Comparison of ENCODE assay signal across 14 cellular contexts in the genomic region with DNA sequence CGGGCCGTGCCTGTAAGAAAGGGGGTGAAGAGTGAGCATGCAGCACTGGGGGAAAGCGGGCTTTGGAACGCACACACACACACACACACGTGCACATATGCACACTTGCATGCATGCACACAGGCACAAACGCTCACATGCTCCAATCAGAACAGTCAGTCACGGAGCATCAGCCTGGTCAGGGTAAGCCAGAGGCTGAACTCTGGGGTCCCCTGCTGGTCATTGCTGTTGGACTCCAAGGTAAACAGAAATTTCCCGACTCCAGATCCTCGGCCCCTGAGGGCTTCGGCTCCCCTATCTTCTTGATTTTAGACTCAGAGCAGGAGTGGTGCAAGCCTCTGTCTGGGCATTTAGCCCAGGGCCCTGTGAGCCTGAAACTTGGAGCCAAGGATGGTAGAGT. TPM values are rescaled to one million over a fixed set of nuclear protein-coding genes. Genes with fewer than 3 reads are reported as not detected.
A peak's percentile ranks its signal among the peaks of the same experiment; 100 is the strongest.
DNase-seq lines count a peak whose midpoint lies in the region; ATAC-seq and TF ChIP-seq lines count a peak whose summit lies in the region.
"Had no signal": no experiment of that assay in that cellular context is flagged by ENCODE, and none has a peak within 500 bp of the region (broad histone marks: within the 10 kb centered on the region; RNA-seq: fewer than 3 reads in every experiment).

No MANE protein-coding gene starts in this region.

- H4K8ac ChIP-seq in IMR-90 (ENCODE audit: low read depth in 2 of 2, low read length in 2 of 2), result no peak overlapping the region

- dilution Hi-C loops in IMR-90 (cut with HindIII; ENCODE audit: low sequenced_read_pairs, unreplicated experiment), result no loop called here

- in situ Hi-C loops in IMR-90 (cut with MboI; ENCODE audit: low sequenced_read_pairs), result no loop called here
- in situ Hi-C loops in astrocyte of the spinal cord (cut with HindIII; ENCODE audit: low sequenced_read_pairs), result no loop called here

- H4K91ac ChIP-seq in IMR-90 (ENCODE audit: insufficient read depth, low read depth, low read length), result no peak overlapping the region

- BruUV-seq in IMR-90 (replicated peaks; lab: Mats Ljungman, UMichigan), result no TSS peak

- no peak overlapping the region for H4K5ac ChIP-seq in IMR-90 (ENCODE audit: low read depth, low read length)

- no peak overlapping the region for H2BK5ac ChIP-seq in IMR-90 (ENCODE audit: low read depth, low read length, poor library complexity, severe bottlenecking)

- TF ChIP-seq CTCF in IMR-90 (conservative IDR thresholded peaks at IDR 0.05; ENCODE audit: low read depth, low read length), result peak; percentile 35
- TF ChIP-seq CTCF in astrocyte of the spinal cord (IDR thresholded peaks at IDR 0.05; ENCODE audit: low read depth, low read length), result peak; percentile 25
- no peak for TF ChIP-seq CTCF in left lung (IDR thresholded peaks at IDR 0.05)

- H2AFZ ChIP-seq in IMR-90 (replicated peaks; ENCODE audit: low read length, poor library complexity), result no peak overlapping the region

- H3K27ac ChIP-seq in IMR-90 (ENCODE audit: insufficient read depth, low read length), result no peak overlapping the region
- no peak overlapping the region for H3K27ac ChIP-seq in left lung
- H3K27ac ChIP-seq: esophagus muscularis mucosa had no signal

- H2AK5ac ChIP-seq in IMR-90 (ENCODE audit: low read depth, low read length), result no peak overlapping the region

- no peaks in the 10 kb centered on the region for H3K36me3 ChIP-seq in IMR-90 (ENCODE audit: control insufficient read depth, insufficient read depth, low read length)
- H3K36me3 ChIP-seq in left lung, result no peaks in the 10 kb centered on the region
- H3K36me3 ChIP-seq: esophagus muscularis mucosa, HAP-1 had no signal

- H3K23ac ChIP-seq in IMR-90 (ENCODE audit: low read depth, low read length), result no peak overlapping the region

- H3K14ac ChIP-seq in IMR-90 (replicated peaks; ENCODE audit: low read depth, low read length), result no peak overlapping the region

- CTCF ChIA-PET in IMR-90 (lab: Yijun Ruan, JAX), result no interaction called here

- H2BK15ac ChIP-seq in IMR-90 (ENCODE audit: low read depth, low read length), result no peak overlapping the region

- 20% methylated on average over 1 of the region's 10 CpGs; no CpG with 5 or more reads in 1 of the 2 experiments for WGBS in IMR-90 (ENCODE audit: extremely low coverage in 2 of 2, insufficient read length in 1 of 2), 2 experiments

- ATAC-seq in IMR-90 (ENCODE audit: low read depth) (no peak), left lung (peak; percentile 22), HG03439 (IDR thresholded peaks at IDR 0.05; ENCODE audit: unreplicated experiment) (no peak)
- ATAC-seq: T-cell had no signal

- intact Hi-C loops in IMR-90 (cut with micrococcal nuclease), result loop anchor here (2.0 kb wide), 1 partner anchor 37 kb away; no protein-coding TSS in a partner anchor
- intact Hi-C loops in left lung (cut with DNase I), result no loop called here

- peak; percentile 59 for DNase-seq in ELF-1 (ENCODE audit: low read depth, low spot score)
- peak; percentile 8 for DNase-seq in IMR-90
- no peak for DNase-seq in astrocyte of the spinal cord (ENCODE audit: low read depth, low spot score)
- no peak for DNase-seq in left lung
- DNase-seq in activated CD4-positive, alpha-beta T cell treated with anti-CD3 and anti-CD28 coated beads for 48 hours, result no peak
- no peak for DNase-seq in anterior cingulate cortex (lab: John Stamatoyannopoulos, UW)
- DNase-seq in NCI-H510A (lab: John Stamatoyannopoulos, UW), result no peak
- DNase-seq: DMS79, NCI-H2171, T-cell had no signal

- H3K4ac ChIP-seq in IMR-90 (ENCODE audit: low read depth, low read length), result no peak overlapping the region

- TF ChIP-seq RAD21 in IMR-90 (IDR thresholded peaks at IDR 0.05; ENCODE audit: low read length), result peak; percentile 49

- H4K20me1 ChIP-seq in IMR-90 (ENCODE audit: insufficient read depth, low read length), result no peaks in the 10 kb centered on the region

- POLR2A ChIA-PET in IMR-90 (lab: Charles Lee; ENCODE audit: unreplicated experiment), result no interaction called here

- no peak for TF ChIP-seq POLR2A in IMR-90 (IDR thresholded peaks at IDR 0.05; ENCODE audit: low read depth, low read length)

- H3K18ac ChIP-seq in IMR-90 (ENCODE audit: low read depth, low read length), result no peak overlapping the region

- H2BK20ac ChIP-seq in IMR-90 (ENCODE audit: low read depth, low read length), result no peak overlapping the region

- H3K27me3 ChIP-seq in IMR-90 (ENCODE audit: control insufficient read depth, insufficient read depth, low read length), result peaks cover 78% of the 10 kb centered on the region
- H3K27me3 ChIP-seq in left lung, result peaks cover under 1 to 100% of the 10 kb centered on the region in 2 donors

- no peaks in the 10 kb centered on the region for H3K79me1 ChIP-seq in IMR-90 (ENCODE audit: low read depth in 1 of 2, low read length in 2 of 2)

- no peaks in the 10 kb centered on the region for H3K9me3 ChIP-seq in IMR-90 (ENCODE audit: control insufficient read depth, insufficient read depth, low read length)
- no peaks in the 10 kb centered on the region for H3K9me3 ChIP-seq in left lung
- H3K9me3 ChIP-seq: esophagus muscularis mucosa, HAP-1 had no signal

- H3K4me3 ChIP-seq in IMR-90 (ENCODE audit: insufficient read depth, low read depth, low read length) (no peak overlapping the region), astrocyte of the spinal cord (ENCODE audit: low read depth, low read length) (no peak overlapping the region), left lung (no peak overlapping the region)
- H3K4me3 ChIP-seq: esophagus muscularis mucosa, HAP-1 had no signal

- no peak overlapping the region for H2AK9ac ChIP-seq in IMR-90 (replicated peaks; ENCODE audit: low read depth, low read length, poor library complexity)

- H3K4me2 ChIP-seq in IMR-90 (ENCODE audit: low read depth, low read length), result no peak overlapping the region

- no peaks in the 10 kb centered on the region for H3K4me1 ChIP-seq in IMR-90 (ENCODE audit: control insufficient read depth, insufficient read depth, low read length)
- no peaks in the 10 kb centered on the region for H3K4me1 ChIP-seq in left lung
- H3K4me1 ChIP-seq: esophagus muscularis mucosa, HAP-1 had no signal

- no peak overlapping the region for H3K56ac ChIP-seq in IMR-90 (ENCODE audit: extremely low read depth, insufficient read depth, low read length)

- H2BK120ac ChIP-seq in IMR-90 (ENCODE audit: low read depth, low read length), result no peak overlapping the region

- H3K9me1 ChIP-seq in IMR-90 (ENCODE audit: insufficient read depth, low read length), result no peaks in the 10 kb centered on the region

- no peak overlapping the region for H3K9ac ChIP-seq in IMR-90 (ENCODE audit: low read depth, low read length)

TF ChIP-seq in IMR-90, 13 proteins besides CTCF, POLR2A, EP300 and RAD21:
- TF ChIP-seq SMC3 (IDR thresholded peaks at IDR 0.05; ENCODE audit: low read depth, low read length), result peak; percentile 29; the same call in 1 of the 2 replicates
- TF ChIP-seq CEBPB (IDR thresholded peaks at IDR 0.05; ENCODE audit: low read depth, low read length), result no peak

RNA-seq across cellular contexts. Expression of a gene that starts 54.2 kb away (rescaled TPM):
- total RNA-seq in IMR-90 (2012; rRNA removed), result under 0.01 TPM in 2 replicates
- polyA plus RNA-seq in IMR-90 (2012; rRNA removed), result under 0.01 TPM in 1 of 2 replicates, not detected in the other
- 0.01 TPM in 1 of 2 replicates, not detected in the other for polyA plus RNA-seq in IMR-90 (2012; cell fraction: cytosol; rRNA removed)
- polyA plus RNA-seq in IMR-90 (2012; cell fraction: nucleus; rRNA removed; ENCODE audit: low replicate concordance), result 0.01 and 0.03 TPM in 2 replicates
- total RNA-seq in left lung, result 1 to 10 TPM in 1 of 2 donors, not detected in 1; 1.1 TPM
- total RNA-seq: liver had no signal

Comparison
In these comparisons a context has a peak if more than half of its experiments do, and no peak if none do; other contexts are left out.
1. DNase-seq: peak in ELF-1 (single experiment) and IMR-90 (single experiment); none in astrocyte of the spinal cord (single experiment), left lung (0 of 2), activated CD4-positive, alpha-beta T cell treated with anti-CD3 and anti-CD28 coated beads for 48 hours (single experiment), anterior cingulate cortex (0 of 58) and NCI-H510A (single experiment).
2. CTCF ChIP-seq: peak in IMR-90 (single experiment) and astrocyte of the spinal cord (single experiment); none in left lung (0 of 2).